29 cellular contexts compared by ENCODE assay signal in the genomic region with DNA sequence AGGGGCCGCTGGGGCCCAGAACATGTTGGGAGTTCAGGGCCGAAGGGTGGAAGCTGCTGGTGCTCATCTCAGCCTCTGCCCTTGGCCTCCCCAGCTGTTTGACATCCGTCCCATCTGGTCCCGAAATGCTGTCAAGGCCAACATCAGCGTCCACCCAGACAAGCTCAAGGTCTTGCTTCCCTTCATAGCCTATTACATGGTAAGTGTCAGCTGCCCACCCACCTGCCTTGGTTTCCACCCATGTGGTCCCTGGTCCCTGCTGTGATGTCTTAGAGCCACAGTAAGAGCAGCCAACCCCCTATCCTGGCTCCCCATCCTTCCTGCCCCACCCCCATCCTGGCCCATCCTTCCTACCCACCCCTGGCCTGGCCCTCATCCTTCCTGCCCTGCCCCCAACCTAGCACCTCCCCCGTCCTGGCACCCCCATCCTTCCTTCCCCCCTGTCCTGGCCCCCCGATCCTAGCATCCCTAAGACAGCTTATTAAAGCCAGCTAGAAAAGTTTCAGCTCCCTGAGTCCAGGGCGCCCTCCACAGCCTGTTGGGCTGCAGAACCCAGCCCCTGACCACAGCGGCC. TPM values are rescaled to one million over a fixed set of nuclear protein-coding genes. Genes with fewer than 3 reads are reported as not detected.
"Had no signal": no experiment of that assay in that cellular context is flagged by ENCODE, and none has a peak within 500 bp of the region (broad histone marks: within the 10 kb centered on the region; RNA-seq: fewer than 3 reads in every experiment).

No MANE protein-coding gene starts in this region.

- H3K9me3 ChIP-seq: gastrocnemius medialis, mucosa of descending colon, psoas muscle, sigmoid colon, stomach, thoracic aorta, tibial nerve, upper lobe of left lung had no signal

- H3K4me1 ChIP-seq: sigmoid colon, upper lobe of left lung had no signal

- H3K27me3 Mint-ChIP-seq: memory B cell; naive B cell; natural killer cell treated with Interleukin-12 subunit alpha and Interleukin-12 subunit beta and Interleukin-15 and Interleukin-18, amount 100 ng/mL, for 72 hours had no signal

- H3K36me3 Mint-ChIP-seq: natural killer cell treated with Interleukin-12 subunit alpha and Interleukin-12 subunit beta and Interleukin-15 and Interleukin-18, amount 100 ng/mL, for 72 hours had no signal

- H3K27ac ChIP-seq: epithelial cell of prostate, gastrocnemius medialis, psoas muscle, sigmoid colon, thoracic aorta, tibial nerve, upper lobe of left lung had no signal

- H3K4me3 ChIP-seq: gastrocnemius medialis, lung, mucosa of descending colon, psoas muscle, sigmoid colon, stomach, thoracic aorta, tibial nerve, upper lobe of left lung had no signal

- H3K9me3 Mint-ChIP-seq: endodermal cell; immature natural killer cell; memory B cell; mesothelial cell of epicardium; naive B cell; natural killer cell treated with Interleukin-12 subunit alpha and Interleukin-12 subunit beta and Interleukin-15 and Interleukin-18, amount 100 ng/mL, for 72 hours; neural crest cell; stimulated activated effector memory CD8-positive, alpha-beta T cell treated with anti-CD3 and anti-CD28 coated beads, Interleukin-12 subunit alpha, Interleukin-12 subunit beta, amount 100 ng/mL, for 72 hours had no signal

- H3K27ac Mint-ChIP-seq: endodermal cell; immature natural killer cell; memory B cell; mesothelial cell of epicardium; naive B cell; natural killer cell treated with Interleukin-12 subunit alpha and Interleukin-12 subunit beta and Interleukin-15 and Interleukin-18, amount 100 ng/mL, for 72 hours; stimulated activated effector memory CD8-positive, alpha-beta T cell treated with anti-CD3 and anti-CD28 coated beads, Interleukin-12 subunit alpha, Interleukin-12 subunit beta, amount 100 ng/mL, for 72 hours had no signal

- H3K27me3 ChIP-seq: gastrocnemius medialis, sigmoid colon, stomach, tibial nerve, upper lobe of left lung had no signal

- H3K4me3 Mint-ChIP-seq: endodermal cell; immature natural killer cell; memory B cell; mesothelial cell of epicardium; naive B cell; natural killer cell treated with Interleukin-12 subunit alpha and Interleukin-12 subunit beta and Interleukin-15 and Interleukin-18, amount 100 ng/mL, for 72 hours; neural crest cell; stimulated activated effector memory CD8-positive, alpha-beta T cell treated with anti-CD3 and anti-CD28 coated beads, Interleukin-12 subunit alpha, Interleukin-12 subunit beta, amount 100 ng/mL, for 72 hours had no signal

- DNase-seq: effector CD8-positive, alpha-beta T cell; endodermal cell; foreskin fibroblast; gastrocnemius medialis; hypothalamus; immature natural killer cell; islet precursor cell; mucosa of descending colon; naive B cell; psoas muscle; sigmoid colon; stimulated activated CD4-positive, alpha-beta T cell treated with anti-CD3 and anti-CD28 coated beads, Interleukin-2, amount 100 ng/mL, for 24 hours; stimulated activated CD4-positive, alpha-beta T cell treated with anti-CD3 and anti-CD28 coated beads, Interleukin-4, amount 100 ng/mL, for 24 hours; stimulated activated naive CD4-positive, alpha-beta T cell treated with Interleukin-2 at 50 U/mL for 16 hours; stomach; upper lobe of left lung had no signal

- ATAC-seq: esophagus mucosa; gastrocnemius medialis; left ventricle myocardium superior; psoas muscle; right cardiac atrium; stimulated activated effector memory CD8-positive, alpha-beta T cell treated with anti-CD3 and anti-CD28 coated beads, Interleukin-12 subunit alpha, Interleukin-12 subunit beta, amount 100 ng/mL, for 72 hours had no signal

- H3K4me1 Mint-ChIP-seq: endodermal cell; immature natural killer cell; memory B cell; mesothelial cell of epicardium; neural crest cell; stimulated activated effector memory CD8-positive, alpha-beta T cell treated with anti-CD3 and anti-CD28 coated beads, Interleukin-12 subunit alpha, Interleukin-12 subunit beta, amount 100 ng/mL, for 72 hours had no signal

RNA-seq across cellular contexts. Expression of a gene that starts 9.7 kb away (rescaled TPM):
- total RNA-seq: skeletal muscle tissue had no signal
- polyA plus RNA-seq: immature natural killer cell had no signal
